Comparison of ENCODE assay signal across 17 cellular contexts in the genomic region with DNA sequence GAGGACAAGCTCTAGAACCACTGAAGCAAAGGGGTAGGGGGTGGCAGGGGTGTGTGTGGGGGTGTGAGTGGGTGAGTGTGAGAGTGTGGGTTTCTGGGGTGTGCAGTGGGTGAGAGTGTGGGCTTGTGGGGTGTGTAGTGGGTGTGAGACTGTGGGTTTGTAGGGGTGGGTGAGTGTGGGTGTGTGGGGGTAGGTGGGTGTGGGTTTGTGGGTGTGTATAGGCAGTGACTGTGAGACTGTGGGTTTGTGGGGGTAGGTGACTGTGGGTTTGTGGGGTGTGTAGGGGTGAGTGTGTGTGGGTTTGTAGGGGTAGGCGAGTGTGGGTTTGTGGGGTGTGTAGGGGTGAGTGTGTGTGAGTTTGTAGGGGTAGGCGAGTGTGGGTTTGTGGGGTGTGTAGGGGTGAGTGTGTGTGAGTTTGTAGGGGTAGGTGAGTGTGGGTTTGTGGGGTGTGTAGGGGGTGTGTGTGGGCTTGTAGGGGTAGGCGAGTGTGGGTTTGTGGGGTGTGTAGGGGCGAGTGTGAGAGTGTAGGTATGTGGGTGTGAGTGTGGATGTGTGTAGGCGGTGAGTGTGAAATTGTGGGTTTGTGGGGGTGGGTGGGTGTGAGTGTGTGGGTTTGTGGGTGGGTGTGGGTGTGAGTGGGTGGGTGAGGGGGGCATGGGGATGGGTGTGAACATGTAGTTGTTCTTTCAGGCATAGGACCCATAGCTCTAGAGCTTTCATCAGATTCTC. TPM values are rescaled to one million over a fixed set of nuclear protein-coding genes. Genes with fewer than 3 reads are reported as not detected.
A peak's percentile ranks its signal among the peaks of the same experiment; 100 is the strongest.
DNase-seq lines count a peak whose midpoint lies in the region; ATAC-seq, FAIRE-seq and TF ChIP-seq lines count a peak whose summit lies in the region.
"Had no signal": no experiment of that assay in that cellular context is flagged by ENCODE, and none has a peak within 500 bp of the region (broad histone marks: within the 10 kb centered on the region; RNA-seq: fewer than 3 reads in every experiment).

No MANE protein-coding gene starts in this region.

- H3K23ac ChIP-seq in H1 (ENCODE audit: insufficient read length) = no peak overlapping the region
- no peak overlapping the region for H3K23ac ChIP-seq in neuronal stem cell (ENCODE audit: low read depth, low read length, poor library complexity)

- 89 to 100% methylated on average over 2 to 4 of the region's 5 CpGs for WGBS in H1 (ENCODE audit: extremely low coverage in 1 of 2, insufficient coverage in 1 of 2, insufficient read length in 1 of 2, insufficient replicate concordance in 2 of 2, low coverage in 1 of 2, low lambda C conversion rate in 2 of 2, missing lambda C conversion rate in 1 of 2), 2 experiments
- 100% methylated on average over 4 of the region's 5 CpGs; no CpG with 5 or more reads in 1 of the 2 donors for WGBS in neuronal stem cell (ENCODE audit: extremely low coverage in 2 of 2, insufficient read length in 2 of 2, insufficient replicate concordance in 1 of 2), 2 donors

- H3K4ac ChIP-seq in H1 (replicated peaks; ENCODE audit: insufficient read length, low read depth, low read length) (no peak overlapping the region), neuronal stem cell (ENCODE audit: low read length) (no peak overlapping the region)

- H3K23me2 ChIP-seq in H1 (ENCODE audit: low read depth, low read length) = peaks cover 6% of the 10 kb centered on the region; the same call in 1 of the 2 replicates

- H3K4me3 Mint-ChIP-seq in T-helper 17 cell = peak overlapping the region; percentile 21
- H3K4me3 Mint-ChIP-seq: B cell; CD4-positive, alpha-beta T cell had no signal

- TF ChIP-seq POLR2A in GM12891 (IDR thresholded peaks at IDR 0.05; ENCODE audit: low read depth, low read length) (no peak), H1 (IDR thresholded peaks at IDR 0.05; ENCODE audit: control extremely low read depth in 1 of 2, low read depth in 2 of 2, low read length in 2 of 2) (no peak)

- H4K91ac ChIP-seq in H1 (replicated peaks; ENCODE audit: insufficient read length, low read length) = no peak overlapping the region
- H4K91ac ChIP-seq in neuronal stem cell (ENCODE audit: low read depth, low read length, poor library complexity) = no peak overlapping the region

- no peak overlapping the region for H3K56ac ChIP-seq in H1 (replicated peaks; ENCODE audit: insufficient read length, low read depth, low read length)

- CTCF ChIA-PET in H1 (lab: Charles Lee; ENCODE audit: partially characterized antibody) = interaction anchor here (1.5 to 5.7 kb wide), 3 partner anchors 10 to 34 kb away, joined by 5 to 56 read pairs (median 10); no protein-coding TSS in a partner anchor

- H3K9me3 ChIP-seq in T-helper 17 cell (ENCODE audit: control insufficient read depth, low read length, poor library complexity, severe bottlenecking) (no peaks in the 10 kb centered on the region), H1 (ENCODE audit: insufficient read depth in 2 of 2, low read depth in 1 of 2, low read length in 1 of 2) (no peaks in the 10 kb centered on the region), neuronal stem cell (replicated peaks in 1 of 2; ENCODE audit: control insufficient read depth in 2 of 2, insufficient read depth in 1 of 2, low read depth in 1 of 2, low read length in 2 of 2) (no peaks in the 10 kb centered on the region)

- no peak overlapping the region for H3K14ac ChIP-seq in H1 (ENCODE audit: insufficient read length)
- H3K14ac ChIP-seq in neuronal stem cell (ENCODE audit: low read length) = no peak overlapping the region

- no peak overlapping the region for H4K5ac ChIP-seq in H1 (ENCODE audit: insufficient read length, low read depth, low read length)

- H2BK15ac ChIP-seq in H1 (ENCODE audit: low read length) (peak overlapping the region; percentile 46; the same call in 1 of the 2 replicates), neuronal stem cell (ENCODE audit: low read length) (peak overlapping the region; percentile 84)

- H2AK5ac ChIP-seq in H1 (ENCODE audit: low read depth, low read length) = no peak overlapping the region
- H2AK5ac ChIP-seq in neuronal stem cell (ENCODE audit: low read depth, low read length) = no peak overlapping the region

- H3K4me3 ChIP-seq in H1 (ENCODE audit: extremely low read depth in 1 of 4, insufficient read depth in 2 of 4, low read depth in 3 of 4, low read length in 4 of 4) = no peak overlapping the region
- H3K4me3 ChIP-seq in neuronal stem cell (ENCODE audit: low read length in 2 of 2) = no peak overlapping the region
- H3K4me3 ChIP-seq: GM12878 had no signal

- no peak overlapping the region for H2BK20ac ChIP-seq in H1 (ENCODE audit: low read length)

- no peaks in the 10 kb centered on the region for H3K79me2 ChIP-seq in H1 (ENCODE audit: control insufficient read depth in 1 of 2, insufficient read depth in 2 of 2, low read length in 2 of 2)

- no peak overlapping the region for H3K9ac ChIP-seq in H1 (replicated peaks in 1 of 4; ENCODE audit: extremely low read depth in 1 of 4, low read depth in 3 of 4, low read length in 3 of 4)
- no peak overlapping the region for H3K9ac ChIP-seq in neuronal stem cell (ENCODE audit: low read depth, low read length, poor library complexity)

- H3K36me3 ChIP-seq in H1 (ENCODE audit: control insufficient read depth in 2 of 4, insufficient read depth in 4 of 4, low read length in 3 of 4) (no peaks in the 10 kb centered on the region), neuronal stem cell (replicated peaks in 1 of 2; ENCODE audit: control insufficient read depth in 2 of 2, insufficient read depth in 2 of 2, low read length in 2 of 2) (peaks cover 0 to 11% of the 10 kb centered on the region in 2 donors)

- no peak overlapping the region for H2AFZ ChIP-seq in H1 (ENCODE audit: low read length)
- H2AFZ ChIP-seq in neuronal stem cell (ENCODE audit: low read length) = no peak overlapping the region

- H3K27ac Mint-ChIP-seq in T-helper 17 cell = no peak overlapping the region
- H3K27ac Mint-ChIP-seq: B cell; CD4-positive, alpha-beta T cell had no signal

- no peak overlapping the region for H2BK5ac ChIP-seq in H1 (ENCODE audit: low read depth, low read length)
- H2BK5ac ChIP-seq in neuronal stem cell (ENCODE audit: low read length) = no peak overlapping the region

- FAIRE-seq in GM12891 (lab: Jason Lieb, UNC) (peak; percentile 45), H1 (lab: Jason Lieb, UNC) (no peak)
- FAIRE-seq: A204.1, GM12878, H54 had no signal

- no peak for TF ChIP-seq RAD21 in H1 (IDR thresholded peaks at IDR 0.05 in 1 of 2, conservative IDR thresholded peaks at IDR 0.05 in 1 of 2; ENCODE audit: low read depth in 2 of 2, low read length in 2 of 2)

- H4K20me1 ChIP-seq in H1 (replicated peaks in 1 of 2; ENCODE audit: control insufficient read depth in 1 of 2, insufficient read depth in 2 of 2, low read length in 2 of 2) = no peaks in the 10 kb centered on the region

- no peak for TF ChIP-seq CTCF in H1 (IDR thresholded peaks at IDR 0.05; ENCODE audit: control extremely low read depth in 1 of 3, insufficient read depth in 1 of 3, low read depth in 1 of 3, low read length in 3 of 3)

- no peak overlapping the region for H3K18ac ChIP-seq in H1 (ENCODE audit: extremely low read depth, low read length)
- H3K18ac ChIP-seq in neuronal stem cell (ENCODE audit: low read length) = no peak overlapping the region

- H4K8ac ChIP-seq in H1 (ENCODE audit: extremely low read depth, insufficient read depth, low read length) = no peak overlapping the region
- H4K8ac ChIP-seq in neuronal stem cell (ENCODE audit: low read depth, low read length) = no peak overlapping the region

- no peaks in the 10 kb centered on the region for H3K36me3 Mint-ChIP-seq in T-helper 17 cell (ENCODE audit: low read depth)

- H2BK12ac ChIP-seq in H1 (ENCODE audit: low read depth, low read length) (no peak overlapping the region), neuronal stem cell (ENCODE audit: low read length) (no peak overlapping the region)

- H2BK120ac ChIP-seq in H1 (replicated peaks; ENCODE audit: low read depth, low read length) (no peak overlapping the region), neuronal stem cell (ENCODE audit: low read depth, low read length) (no peak overlapping the region)

- H3K27ac ChIP-seq in H1 (ENCODE audit: low read depth, low read length) (no peak overlapping the region), neuronal stem cell (replicated peaks; ENCODE audit: low read length) (no peak overlapping the region)

- H3K27me3 Mint-ChIP-seq in T-helper 17 cell = no peaks in the 10 kb centered on the region
- H3K27me3 Mint-ChIP-seq: CD4-positive, alpha-beta T cell had no signal

- TF ChIP-seq EP300 in H1 (IDR thresholded peaks at IDR 0.05; ENCODE audit: borderline replicate concordance in 1 of 2, low read depth in 2 of 2, low read length in 2 of 2) = no peak

- H3K27me3 ChIP-seq in H1 (replicated peaks in 1 of 4; ENCODE audit: control insufficient read depth in 3 of 4, extremely low read depth in 1 of 4, insufficient read depth in 3 of 4, low read length in 3 of 4) (no peaks in the 10 kb centered on the region), neuronal stem cell (ENCODE audit: control insufficient read depth in 3 of 3, insufficient read depth in 3 of 3, low read depth in 1 of 3, low read length in 3 of 3) (no peaks in the 10 kb centered on the region)

- DNase-seq in GM12891 (ENCODE audit: insufficient read length, low spot score) (no peak), T-helper 17 cell (no peak), H1 (ENCODE audit: low read depth in 1 of 2, low spot score in 2 of 2) (no peak), neuronal stem cell (ENCODE audit: low spot score) (no peak), islet precursor cell (no peak)
- no peak for DNase-seq in activated naive CD4-positive, alpha-beta T cell treated with anti-CD3 and anti-CD28 coated beads, Interleukin-2, amount 50 U/mL, for 16 hours
- DNase-seq: C1 segment of cervical spinal cord; CD4-positive, alpha-beta T cell; DMS79; IMR-90 had no signal

- H3K4me1 Mint-ChIP-seq in T-helper 17 cell = peaks cover 23% of the 10 kb centered on the region
- H3K4me1 Mint-ChIP-seq: B cell had no signal

- H3K4me1 ChIP-seq in H1 (replicated peaks in 1 of 4; ENCODE audit: control insufficient read depth in 3 of 4, insufficient read depth in 4 of 4, low read length in 3 of 4) (peaks cover 0 to 13% (median 5%) of the 10 kb centered on the region in 4 experiments; a peak in 5 of 7 replicates), neuronal stem cell (ENCODE audit: control insufficient read depth in 2 of 2, insufficient read depth in 1 of 2, low read depth in 1 of 2, low read length in 2 of 2) (peaks cover 4 to 13% of the 10 kb centered on the region in 2 donors)

- H3K79me1 ChIP-seq in H1 (ENCODE audit: low read depth, low read length) (no peaks in the 10 kb centered on the region), neuronal stem cell (ENCODE audit: low read depth, low read length) (no peaks in the 10 kb centered on the region)

- H3K4me2 ChIP-seq in H1 (ENCODE audit: insufficient read depth in 1 of 2, low read depth in 2 of 2, low read length in 2 of 2) (no peak overlapping the region), neuronal stem cell (ENCODE audit: insufficient read depth, low read length, poor library complexity, severe bottlenecking) (no peak overlapping the region)

- ATAC-seq in T-helper 17 cell = peak; percentile 47
- ATAC-seq in GM18861 (IDR thresholded peaks at IDR 0.05; ENCODE audit: unreplicated experiment) = no peak
- ATAC-seq: GM12878, HCT116 had no signal

- POLR2A ChIA-PET in H1 (lab: Charles Lee; ENCODE audit: partially characterized antibody) = interaction anchor here (0.7 kb wide), 1 partner anchor 18 kb away, joined by 3 read pairs; no protein-coding TSS in a partner anchor

RNA-seq across cellular contexts. Expression of gene NOS3, which starts 8.8 kb away (rescaled TPM):
- 0.04 TPM for polyA plus RNA-seq in GM12891 (2012; ENCODE audit: low read depth, missing spikeins)
- 1 to 10 TPM; 9.4 to 9.6 TPM for total RNA-seq in T-helper 17 cell
- total RNA-seq in H1 (2021; fragmentation: NEBNext Ultra II Directional; extraction: Animal tissue kit (Norgen Biotek cat#: 25700)) = 4.4 and 4.7 TPM in 2 replicates
- polyA plus RNA-seq in H1 (2011; rRNA removed) = 16.2 and 20.9 TPM in 2 replicates
- polyA plus RNA-seq in H1 (2011; cell fraction: cytosol; rRNA removed) = 8.1 TPM
- 12.6 TPM for polyA plus RNA-seq in H1 (2011; cell fraction: nucleus; rRNA removed)
- polyA plus RNA-seq in H1 (2012, experiment 1 of 2) = 4.2 to 10.6 TPM (median 8.1 TPM) in 4 replicates
- 5.2 TPM for polyA plus RNA-seq in H1 (2012, experiment 2 of 2)
- polyA plus RNA-seq in H1 (2013, experiment 1 of 2) = 4.2 TPM
- 3.5 TPM for polyA plus RNA-seq in H1 (2013, experiment 2 of 2)
- 5.4 and 6.9 TPM in 2 replicates for polyA minus RNA-seq in H1 (2011; rRNA and poly(A)+ RNA removed)
- polyA minus RNA-seq in H1 (2011; cell fraction: cytosol; rRNA and poly(A)+ RNA removed) = 7.7 TPM
- 10.1 TPM for polyA minus RNA-seq in H1 (2011; cell fraction: nucleus; rRNA and poly(A)+ RNA removed)
- 5.4 TPM for polyA plus RNA-seq in neuronal stem cell (2013, experiment 1 of 2)
- polyA plus RNA-seq in neuronal stem cell (2013, experiment 2 of 2) = 5.6 TPM

RNA-seq across cellular contexts. Expression of gene KCNH2, which starts 21.5 kb away (rescaled TPM):
- 0.09 TPM for polyA plus RNA-seq in GM12891 (2012; ENCODE audit: low read depth, missing spikeins)
- 1 to 10 TPM; 2.2 to 5.6 TPM for total RNA-seq in T-helper 17 cell
- 7.7 and 8.0 TPM in 2 replicates for total RNA-seq in H1 (2021; fragmentation: NEBNext Ultra II Directional; extraction: Animal tissue kit (Norgen Biotek cat#: 25700))
- 15.0 and 20.5 TPM in 2 replicates for polyA plus RNA-seq in H1 (2011; rRNA removed)
- polyA plus RNA-seq in H1 (2011; cell fraction: cytosol; rRNA removed) = 13.4 TPM
- polyA plus RNA-seq in H1 (2011; cell fraction: nucleus; rRNA removed) = 23.6 TPM
- polyA plus RNA-seq in H1 (2012, experiment 1 of 2) = 5.5 to 12.1 TPM (median 10.4 TPM) in 4 replicates
- 7.6 TPM for polyA plus RNA-seq in H1 (2012, experiment 2 of 2)
- 7.6 TPM for polyA plus RNA-seq in H1 (2013, experiment 1 of 2)
- polyA plus RNA-seq in H1 (2013, experiment 2 of 2) = 7.2 TPM
- 8.9 and 10.2 TPM in 2 replicates for polyA minus RNA-seq in H1 (2011; rRNA and poly(A)+ RNA removed)
- polyA minus RNA-seq in H1 (2011; cell fraction: cytosol; rRNA and poly(A)+ RNA removed) = 9.5 TPM
- polyA minus RNA-seq in H1 (2011; cell fraction: nucleus; rRNA and poly(A)+ RNA removed) = 7.0 TPM
- 9.1 TPM for polyA plus RNA-seq in neuronal stem cell (2013, experiment 1 of 2)
- 9.1 TPM for polyA plus RNA-seq in neuronal stem cell (2013, experiment 2 of 2)

RNA-seq across cellular contexts. Expression of gene ATG9B, which starts 24.6 kb away (rescaled TPM):
- 0.71 TPM for polyA plus RNA-seq in GM12891 (2012; ENCODE audit: low read depth, missing spikeins)
- 10 to 100 TPM in 1 of 2 donors, 1 to 10 TPM in 1; 5.3 to 12.2 TPM for total RNA-seq in T-helper 17 cell
- total RNA-seq in H1 (2021; fragmentation: NEBNext Ultra II Directional; extraction: Animal tissue kit (Norgen Biotek cat#: 25700)) = 2.3 and 2.6 TPM in 2 replicates
- 1.4 and 2.7 TPM in 2 replicates for polyA plus RNA-seq in H1 (2011; rRNA removed)
- 2.7 TPM for polyA plus RNA-seq in H1 (2011; cell fraction: cytosol; rRNA removed)
- 6.4 TPM for polyA plus RNA-seq in H1 (2011; cell fraction: nucleus; rRNA removed)
- 2.7 to 4.3 TPM (median 3.1 TPM) in 4 replicates for polyA plus RNA-seq in H1 (2012, experiment 1 of 2)
- 0.79 TPM for polyA plus RNA-seq in H1 (2012, experiment 2 of 2)
- 1.7 TPM for polyA plus RNA-seq in H1 (2013, experiment 1 of 2)
- 1.8 TPM for polyA plus RNA-seq in H1 (2013, experiment 2 of 2)
- polyA minus RNA-seq in H1 (2011; rRNA and poly(A)+ RNA removed) = 0.19 and 0.51 TPM in 2 replicates
- 0.88 TPM for polyA minus RNA-seq in H1 (2011; cell fraction: cytosol; rRNA and poly(A)+ RNA removed)
- 0.60 TPM for polyA minus RNA-seq in H1 (2011; cell fraction: nucleus; rRNA and poly(A)+ RNA removed)
- polyA plus RNA-seq in neuronal stem cell (2013, experiment 1 of 2) = 6.3 TPM
- 5.0 TPM for polyA plus RNA-seq in neuronal stem cell (2013, experiment 2 of 2)

RNA-seq across cellular contexts. Expression of gene ABCB8, which starts 28.6 kb away (rescaled TPM):
- 10.9 TPM for polyA plus RNA-seq in GM12891 (2012; ENCODE audit: low read depth, missing spikeins)
- total RNA-seq in T-helper 17 cell = 10 to 100 TPM; 47.7 to 60.1 TPM
- 22.2 and 27.0 TPM in 2 replicates for total RNA-seq in H1 (2021; fragmentation: NEBNext Ultra II Directional; extraction: Animal tissue kit (Norgen Biotek cat#: 25700))
- 17.7 and 26.0 TPM in 2 replicates for polyA plus RNA-seq in H1 (2011; rRNA removed)
- 16.7 TPM for polyA plus RNA-seq in H1 (2011; cell fraction: cytosol; rRNA removed)
- 52.2 TPM for polyA plus RNA-seq in H1 (2011; cell fraction: nucleus; rRNA removed)
- 14.8 to 21.8 TPM (median 19.6 TPM) in 4 replicates for polyA plus RNA-seq in H1 (2012, experiment 1 of 2)
- polyA plus RNA-seq in H1 (2012, experiment 2 of 2) = 15.8 TPM
- 16.5 TPM for polyA plus RNA-seq in H1 (2013, experiment 1 of 2)
- polyA plus RNA-seq in H1 (2013, experiment 2 of 2) = 15.7 TPM
- polyA minus RNA-seq in H1 (2011; rRNA and poly(A)+ RNA removed) = 17.2 and 19.5 TPM in 2 replicates
- 12.2 TPM for polyA minus RNA-seq in H1 (2011; cell fraction: cytosol; rRNA and poly(A)+ RNA removed)
- 28.9 TPM for polyA minus RNA-seq in H1 (2011; cell fraction: nucleus; rRNA and poly(A)+ RNA removed)
- polyA plus RNA-seq in neuronal stem cell (2013, experiment 1 of 2) = 8.6 TPM
- 8.5 TPM for polyA plus RNA-seq in neuronal stem cell (2013, experiment 2 of 2)

RNA-seq across cellular contexts. Expression of gene ASIC3, which starts 48.7 kb away (rescaled TPM):
- 2.7 TPM for polyA plus RNA-seq in GM12891 (2012; ENCODE audit: low read depth, missing spikeins)
- 1 to 10 TPM; 6.7 to 9.1 TPM for total RNA-seq in T-helper 17 cell
- 1.4 and 1.9 TPM in 2 replicates for total RNA-seq in H1 (2021; fragmentation: NEBNext Ultra II Directional; extraction: Animal tissue kit (Norgen Biotek cat#: 25700))
- polyA plus RNA-seq in H1 (2011; rRNA removed) = 1.6 and 4.3 TPM in 2 replicates
- 2.6 TPM for polyA plus RNA-seq in H1 (2011; cell fraction: cytosol; rRNA removed)
- 17.4 TPM for polyA plus RNA-seq in H1 (2011; cell fraction: nucleus; rRNA removed)
- polyA plus RNA-seq in H1 (2012, experiment 1 of 2) = 3.1 to 5.6 TPM (median 4.2 TPM) in 4 replicates
- polyA plus RNA-seq in H1 (2012, experiment 2 of 2) = 2.4 TPM
- polyA plus RNA-seq in H1 (2013, experiment 1 of 2) = 0.87 TPM
- polyA plus RNA-seq in H1 (2013, experiment 2 of 2) = 0.74 TPM
- 0.27 and 0.88 TPM in 2 replicates for polyA minus RNA-seq in H1 (2011; rRNA and poly(A)+ RNA removed)
- 0.73 TPM for polyA minus RNA-seq in H1 (2011; cell fraction: cytosol; rRNA and poly(A)+ RNA removed)
- 2.1 TPM for polyA minus RNA-seq in H1 (2011; cell fraction: nucleus; rRNA and poly(A)+ RNA removed)
- polyA plus RNA-seq in neuronal stem cell (2013, experiment 1 of 2) = 5.1 TPM
- polyA plus RNA-seq in neuronal stem cell (2013, experiment 2 of 2) = 4.6 TPM
- total RNA-seq: G401, IMR-90 had no signal
